9 cellular contexts compared by ENCODE assay signal in the genomic region with DNA sequence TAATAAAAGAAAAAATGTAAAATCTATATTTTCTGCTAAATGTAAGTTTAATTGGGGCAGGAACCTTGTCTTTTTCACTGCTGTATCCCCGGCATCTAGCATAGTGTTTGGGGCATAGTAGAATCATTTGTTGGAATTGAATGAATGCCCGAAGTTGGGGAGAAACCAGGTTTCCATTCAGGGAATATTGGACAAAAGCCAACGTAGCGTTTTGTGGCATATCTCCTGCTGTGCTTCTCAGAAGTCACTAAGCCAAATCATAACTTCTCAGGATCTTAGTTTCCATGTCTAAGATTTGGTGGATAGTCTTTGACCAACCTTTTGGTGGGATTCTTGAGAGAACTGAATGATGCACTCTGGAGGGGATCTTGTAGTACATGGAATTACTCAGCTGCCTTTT.
"Had no signal": no experiment of that assay in that cellular context is flagged by ENCODE, and none has a peak within 500 bp of the region (broad histone marks: within the 10 kb centered on the region; RNA-seq: fewer than 3 reads in every experiment).

No MANE protein-coding gene starts in this region.

- H3K9ac ChIP-seq: KMS-11 had no signal

- FAIRE-seq: H1, H54, HTR-8/SVneo had no signal

- DNase-seq: H9, HCEC 1CT, HFFc6, KBM-7 had no signal

- H3K4me2 ChIP-seq: GM23338, KMS-11 had no signal

- ATAC-seq: GM23338 had no signal

- H3K4me3 ChIP-seq: GM23338 had no signal

- H2AFZ ChIP-seq: GM23338 had no signal

- H3K27ac ChIP-seq: KMS-11 had no signal
